In the genomic region with DNA sequence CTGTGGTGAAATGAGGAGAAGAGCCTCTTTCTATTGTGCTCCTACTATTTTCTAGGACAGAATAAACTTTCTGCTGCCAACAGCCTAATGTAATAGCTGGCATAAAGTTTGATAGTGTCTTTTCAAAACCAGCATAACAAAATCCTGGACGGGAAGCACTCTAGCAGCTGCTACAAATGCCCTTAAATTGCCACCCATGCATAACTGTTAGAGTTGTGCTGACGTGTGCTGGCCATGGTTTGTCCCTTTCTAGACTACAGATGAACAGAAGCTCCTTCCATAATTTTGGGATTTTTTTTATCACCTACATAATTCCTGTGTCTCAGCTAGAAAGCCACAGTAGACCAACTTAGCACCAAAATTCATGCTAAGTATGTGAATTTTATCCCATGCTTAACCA, we compare ENCODE assay signal across 22 cellular contexts.
DNase-seq lines count a peak whose midpoint lies in the region; ATAC-seq and TF ChIP-seq lines count a peak whose summit lies in the region.
"Had no signal": no experiment of that assay in that cellular context is flagged by ENCODE, and none has a peak within 500 bp of the region (broad histone marks: within the 10 kb centered on the region; RNA-seq: fewer than 3 reads in every experiment).

No MANE protein-coding gene starts in this region.

- H3K9me2 ChIP-seq in PC-3 (replicated peaks; ENCODE audit: low read length) = no peaks in the 10 kb centered on the region

- H3K27ac ChIP-seq in PC-3 (ENCODE audit: low read length) = no peak overlapping the region
- H3K27ac ChIP-seq: HL-60, PC-9, SK-N-MC had no signal

- no TSS peak for BruUV-seq in PC-3 (replicated peaks; lab: Mats Ljungman, UMichigan)

- no peak for TF ChIP-seq CTCF in PC-3 (conservative IDR thresholded peaks at IDR 0.05; ENCODE audit: low read depth, low read length)

- no peaks in the 10 kb centered on the region for H3K9me3 ChIP-seq in PC-3 (ENCODE audit: low read length)

- CTCF ChIA-PET in PC-3 (lab: Charles Lee) = no interaction called here

- H4K20me1 ChIP-seq in PC-3 (ENCODE audit: low read length) = no peaks in the 10 kb centered on the region

- peak; percentile 37 for DNase-seq in COLO668 (lab: John Stamatoyannopoulos, UW; ENCODE audit: unreplicated experiment)
- peak; percentile 5 for DNase-seq in NCI-H2029 (lab: John Stamatoyannopoulos, UW)
- DNase-seq in NCI-H446 (lab: John Stamatoyannopoulos, UW) = peak; percentile 75 to 85
- DNase-seq in inferior parietal cortex (ENCODE audit: extremely low spot score) = peak; percentile 36
- DNase-seq in medulla oblongata (ENCODE audit: extremely low spot score) = no peak
- DNase-seq in NCI-H2107 (lab: John Stamatoyannopoulos, UW) = no peak
- no peak for DNase-seq in PC-3
- DNase-seq: CD4-positive, CD25-positive, alpha-beta regulatory T cell; COR-L47; GDM1; NCI-H1105; NCI-H1694; NCI-H526; PC-9; RPMI8226; SW 1271; T-helper 17 cell had no signal

- H2AFZ ChIP-seq in PC-3 (ENCODE audit: low read length) = no peak overlapping the region
- H2AFZ ChIP-seq: PC-9 had no signal

- H3K4me1 ChIP-seq in PC-3 (ENCODE audit: insufficient read depth, low read length) = no peaks in the 10 kb centered on the region

- no peak overlapping the region for H3K4me3 ChIP-seq in PC-3 (ENCODE audit: low read length)
- H3K4me3 ChIP-seq: K562, PC-9, SK-N-MC had no signal

- intact Hi-C loops in PC-3 (cut with micrococcal nuclease) = no loop called here

- H3K4me2 ChIP-seq in PC-3 (ENCODE audit: low read length) = no peak overlapping the region
- H3K4me2 ChIP-seq: PC-9 had no signal

- H3K27me3 ChIP-seq in PC-3 (ENCODE audit: low read length) = peaks cover 24% of the 10 kb centered on the region

- no peaks in the 10 kb centered on the region for H3F3A ChIP-seq in PC-3 (ENCODE audit: low read length, unreplicated experiment)

- ATAC-seq in PC-3 = no peak
- ATAC-seq: HCT116, HepG2, K562, T-helper 17 cell had no signal

- H3K9ac ChIP-seq in PC-3 (ENCODE audit: low read length) = no peak overlapping the region

- no peaks in the 10 kb centered on the region for H3K36me3 ChIP-seq in PC-3 (ENCODE audit: low read depth, low read length)

- POLR2A ChIA-PET in PC-3 (lab: Charles Lee; ENCODE audit: unreplicated experiment) = no interaction called here

- H3K79me2 ChIP-seq in PC-3 (ENCODE audit: low read length) = no peaks in the 10 kb centered on the region

Comparison
In these comparisons a context has a peak if more than half of its experiments do, and no peak if none do; other contexts are left out.
1. DNase-seq: peak in COLO668 (single experiment), NCI-H2029 (single experiment), NCI-H446 (2 of 2) and inferior parietal cortex (single experiment); none in medulla oblongata (single experiment), NCI-H2107 (single experiment) and PC-3 (single experiment).